ENCODE assay signal across 9 cellular contexts in genomic region chr17:58325289-58325726, GRCh38. TPM values are rescaled to one million over a fixed set of nuclear protein-coding genes. Genes with fewer than 3 reads are reported as not detected.
A peak's percentile ranks its signal among the peaks of the same experiment; 100 is the strongest.
DNase-seq lines count a peak whose midpoint lies in the region; ATAC-seq, FAIRE-seq and TF ChIP-seq lines count a peak whose summit lies in the region.
"Had no signal": no experiment of that assay in that cellular context is flagged by ENCODE, and none has a peak within 500 bp of the region (broad histone marks: within the 10 kb centered on the region; RNA-seq: fewer than 3 reads in every experiment).

No MANE protein-coding gene starts in this region.

- H3K27ac ChIP-seq in OCI-LY7 (ENCODE audit: low read depth, low read length, poor library complexity, severe bottlenecking) (no peak overlapping the region), suprapubic skin (no peak overlapping the region)

- no peaks in the 10 kb centered on the region for H3K9me2 ChIP-seq in OCI-LY7 (ENCODE audit: insufficient read depth, low read length)

- H3K4me3 Mint-ChIP-seq in activated CD4-positive, alpha-beta T cell treated with anti-CD3 and anti-CD28 coated beads, Interleukin-2, amount 10 ng/mL, durations not matched to agents 24 days and 14 days: no peak overlapping the region

- no peaks in the 10 kb centered on the region for H3K9me3 Mint-ChIP-seq in activated CD4-positive, alpha-beta T cell treated with anti-CD3 and anti-CD28 coated beads, Interleukin-2, amount 10 ng/mL, durations not matched to agents 24 days and 14 days

- peaks cover 7% of the 10 kb centered on the region for H3K36me3 ChIP-seq in OCI-LY7 (ENCODE audit: insufficient read depth, low read length)
- H3K36me3 ChIP-seq in suprapubic skin: no peaks in the 10 kb centered on the region

- peaks cover 43% of the 10 kb centered on the region for H3K36me3 Mint-ChIP-seq in activated CD4-positive, alpha-beta T cell treated with anti-CD3 and anti-CD28 coated beads, Interleukin-2, amount 10 ng/mL, durations not matched to agents 24 days and 14 days (ENCODE audit: low read depth)

- H3K27ac Mint-ChIP-seq in activated CD4-positive, alpha-beta T cell treated with anti-CD3 and anti-CD28 coated beads, Interleukin-2, amount 10 ng/mL, durations not matched to agents 24 days and 14 days: peak overlapping the region; percentile 63

- TF ChIP-seq CTCF in OCI-LY7 (conservative IDR thresholded peaks at IDR 0.05; ENCODE audit: low read length) (no peak), suprapubic skin (IDR thresholded peaks at IDR 0.05) (no peak)

- ATAC-seq in HG03095 (IDR thresholded peaks at IDR 0.05; ENCODE audit: unreplicated experiment): no peak

- no peak overlapping the region for H2AFZ ChIP-seq in OCI-LY7 (ENCODE audit: low read length)

- H4K20me1 ChIP-seq in OCI-LY7 (ENCODE audit: insufficient read depth, low read length): no peaks in the 10 kb centered on the region

- intact Hi-C loops in activated CD4-positive, alpha-beta T cell treated with anti-CD3 and anti-CD28 coated beads, Interleukin-2, amount 10 ng/mL, durations not matched to agents 24 days and 14 days (cut with micrococcal nuclease): no loop called here
- intact Hi-C loops in OCI-LY7 (cut with micrococcal nuclease; ENCODE audit: unreplicated experiment) (no loop called here), head of caudate nucleus (cut with DNase I) (no loop called here)

- POLR2A ChIA-PET in OCI-LY7 (lab: Charles Lee): interaction anchor here (1.0 kb wide), 1 partner anchor 26 kb away, joined by 3 read pairs; no protein-coding TSS in a partner anchor

- CTCF ChIA-PET in OCI-LY7 (lab: Charles Lee; ENCODE audit: unreplicated experiment): no interaction called here

- H3K9me3 ChIP-seq in OCI-LY7 (ENCODE audit: low read length) (no peaks in the 10 kb centered on the region), suprapubic skin (no peaks in the 10 kb centered on the region)

- TF ChIP-seq EP300 in suprapubic skin (IDR thresholded peaks at IDR 0.05): no peak

- H3K4me1 ChIP-seq in OCI-LY7 (ENCODE audit: insufficient read depth, low read length, poor library complexity, severe bottlenecking): peaks cover 40% of the 10 kb centered on the region
- peaks cover 19% of the 10 kb centered on the region for H3K4me1 ChIP-seq in suprapubic skin

- BruUV-seq in OCI-LY7 (replicated peaks; lab: Mats Ljungman, UMichigan): no TSS peak

- H3K4me1 Mint-ChIP-seq in activated CD4-positive, alpha-beta T cell treated with anti-CD3 and anti-CD28 coated beads, Interleukin-2, amount 10 ng/mL, durations not matched to agents 24 days and 14 days: peaks cover 39% of the 10 kb centered on the region

- no peak for FAIRE-seq in GM19239 (lab: Jason Lieb, UNC)

- H3K4me3 ChIP-seq in OCI-LY7 (ENCODE audit: low read depth, low read length, poor library complexity, severe bottlenecking) (no peak overlapping the region), suprapubic skin (peak overlapping the region; percentile 78)

- peaks cover 11% of the 10 kb centered on the region for H3K27me3 ChIP-seq in suprapubic skin

- peak; percentile 73 for DNase-seq in activated CD4-positive, alpha-beta T cell treated with anti-CD3 and anti-CD28 coated beads, Interleukin-2, amount 10 ng/mL, durations not matched to agents 24 days and 14 days
- no peak for DNase-seq in activated CD4-positive, alpha-beta T cell treated with anti-CD3 and anti-CD28 coated beads for 4 hours
- DNase-seq in OCI-LY7 (ENCODE audit: low spot score) (peak; percentile 39), head of caudate nucleus (peak in 36 of 42 donors; percentile 45 to 86 (median 70)), suprapubic skin (ENCODE audit: low spot score in 2 of 2) (no peak), GM19239 (ENCODE audit: insufficient read length, low spot score) (no peak), HK-2 (ENCODE audit: unreplicated experiment) (no peak)

- TF ChIP-seq POLR2A in suprapubic skin (IDR thresholded peaks at IDR 0.05): no peak

- no peaks in the 10 kb centered on the region for H3K27me3 Mint-ChIP-seq in activated CD4-positive, alpha-beta T cell treated with anti-CD3 and anti-CD28 coated beads, Interleukin-2, amount 10 ng/mL, durations not matched to agents 24 days and 14 days

- 60% methylated on average over 4 of the region's 11 CpGs for WGBS in suprapubic skin

- no peaks in the 10 kb centered on the region; the same call in 1 of the 2 replicates for H3K79me2 ChIP-seq in OCI-LY7 (ENCODE audit: insufficient read depth, low read depth, low read length)

- H3K4me2 ChIP-seq in OCI-LY7 (ENCODE audit: low read length): no peak overlapping the region

RNA-seq across cellular contexts. Expression of gene TSPOAP1, which starts 3.3 kb away (rescaled TPM):
- total RNA-seq in activated CD4-positive, alpha-beta T cell treated with anti-CD3 and anti-CD28 coated beads, Interleukin-2, amount 10 ng/mL, durations not matched to agents 24 days and 14 days: 22.6 and 23.6 TPM in 2 replicates
- total RNA-seq in OCI-LY7 (2014; rRNA removed; shearing (Covaris generic)): 24.0 TPM in 2 replicates
- total RNA-seq in OCI-LY7 (2022) (50.6 and 54.4 TPM in 2 replicates), suprapubic skin (10 to 100 TPM in 2 of 4 donors, 1 to 10 TPM in 2; 6.8 to 26.9 (median 12.4) TPM)

RNA-seq across cellular contexts. Expression of gene SUPT4H1, which starts 26.7 kb away (rescaled TPM):
- 139 and 143 TPM in 2 replicates for total RNA-seq in activated CD4-positive, alpha-beta T cell treated with anti-CD3 and anti-CD28 coated beads, Interleukin-2, amount 10 ng/mL, durations not matched to agents 24 days and 14 days
- total RNA-seq in OCI-LY7 (2014; rRNA removed; shearing (Covaris generic)): 41.1 and 56.5 TPM in 2 replicates
- total RNA-seq in OCI-LY7 (2022) (65.5 and 78.4 TPM in 2 replicates), suprapubic skin (10 to 100 TPM; 33.8 to 48.3 (median 40.3) TPM)

RNA-seq across cellular contexts. Expression of gene MPO, which starts 44.6 kb away (rescaled TPM):
- not detected in 2 replicates for total RNA-seq in activated CD4-positive, alpha-beta T cell treated with anti-CD3 and anti-CD28 coated beads, Interleukin-2, amount 10 ng/mL, durations not matched to agents 24 days and 14 days
- not detected in 2 replicates for total RNA-seq in OCI-LY7 (2014; rRNA removed; shearing (Covaris generic))
- total RNA-seq in OCI-LY7 (2022) (not detected in 2 replicates), suprapubic skin (not detected)
- total RNA-seq: Daoy had no signal

Comparison
In these comparisons a context has a peak if more than half of its experiments do, and no peak if none do; other contexts are left out.
1. DNase-seq: peak in activated CD4-positive, alpha-beta T cell treated with anti-CD3 and anti-CD28 coated beads, Interleukin-2, amount 10 ng/mL, durations not matched to agents 24 days and 14 days (single experiment), OCI-LY7 (single experiment) and head of caudate nucleus (36 of 42); none in activated CD4-positive, alpha-beta T cell treated with anti-CD3 and anti-CD28 coated beads for 4 hours (0 of 2), suprapubic skin (0 of 2), GM19239 (single experiment) and HK-2 (single experiment).